26 cellular contexts compared by ENCODE assay signal in the genomic region with DNA sequence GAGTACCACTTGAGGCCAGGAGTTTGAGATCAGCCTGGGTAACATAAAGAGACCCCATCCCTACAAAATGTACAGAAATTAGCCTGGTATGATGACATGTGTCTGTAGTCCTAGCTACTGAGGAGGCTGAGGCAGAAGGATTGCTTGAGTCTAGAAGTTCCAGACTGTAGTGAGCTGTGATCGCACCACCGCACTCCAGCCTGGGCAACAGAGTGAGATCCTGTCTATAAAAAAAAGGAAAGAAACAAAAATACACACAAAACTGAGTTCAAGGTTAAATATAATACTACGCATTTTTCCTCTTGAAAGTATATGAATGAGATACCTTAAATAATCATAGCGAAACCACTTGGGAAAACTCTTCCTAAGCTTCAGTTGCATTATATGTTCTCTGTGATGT.
"Had no signal": no experiment of that assay in that cellular context is flagged by ENCODE, and none has a peak within 500 bp of the region (broad histone marks: within the 10 kb centered on the region; RNA-seq: fewer than 3 reads in every experiment).

No MANE protein-coding gene starts in this region.

- H3K27ac ChIP-seq: gastroesophageal sphincter, hepatocyte, pancreas, prostate gland, uterus had no signal

- DNase-seq: activated CD4-positive, alpha-beta T cell treated with anti-CD3 and anti-CD28 coated beads, Interleukin-2, amount 50 U/mL, for 1 hour; activated CD4-positive, CD25-positive, alpha-beta regulatory T cell treated with anti-CD3 and anti-CD28 coated beads, Interleukin-2, amount 50 U/mL, for 72 hours; activated CD8-positive, alpha-beta memory T cell treated with anti-CD3 and anti-CD28 coated beads for 24 hours; activated CD8-positive, alpha-beta memory T cell treated with anti-CD3 and anti-CD28 coated beads, Interleukin-2, amount 50 U/mL, for 4 hours; activated effector memory CD4-positive, alpha-beta T cell treated with Interleukin-2 at 50 U/mL for 16 hours; activated naive CD4-positive, alpha-beta T cell treated with Interleukin-2 at 50 U/mL for 16 hours; amygdala; caudate nucleus; cortex of kidney; effector memory CD8-positive, alpha-beta T cell; left cardiac atrium; left ventricle myocardium superior; mammary epithelial cell; pancreas; retina; stimulated activated CD4-positive, alpha-beta T cell treated with anti-CD3 and anti-CD28 coated beads, Interleukin-1b, Interleukin-23, amount 100 ng/mL, for 48 hours; stimulated activated CD8-positive, alpha-beta memory T cell treated with anti-CD3 and anti-CD28 coated beads, Interleukin-4, amount 100 ng/mL, for 48 hours; SW 1271; T-helper 2 cell; trophoblast cell; uterus had no signal

- H3K27me3 ChIP-seq: gastroesophageal sphincter, hepatocyte, pancreas, uterus had no signal

- H3K27ac Mint-ChIP-seq: effector memory CD8-positive, alpha-beta T cell; stimulated activated memory B cell treated with anti-CD40 and anti-IgM and Interleukin-4, amounts not matched to agents 10 μg/mL and 1 μg/mL and 100 μg/mL, for 72 hours had no signal

- H3K4me3 ChIP-seq: gastroesophageal sphincter, hepatocyte, pancreas, prostate gland, smooth muscle cell, uterus had no signal

- H3K4me1 ChIP-seq: pancreas, prostate gland, uterus had no signal

- H3K4me2 ChIP-seq: hepatocyte, smooth muscle cell had no signal

- ATAC-seq: effector memory CD8-positive, alpha-beta T cell; gastroesophageal sphincter; left cardiac atrium; left ventricle myocardium superior; pancreas; stimulated activated memory B cell treated with anti-CD40 and anti-IgM and Interleukin-4, amounts not matched to agents 10 μg/mL and 1 μg/mL and 100 μg/mL, for 72 hours had no signal

- H3K36me3 ChIP-seq: pancreas, prostate gland, uterus had no signal

- H3K4me1 Mint-ChIP-seq: stimulated activated memory B cell treated with anti-CD40 and anti-IgM and Interleukin-4, amounts not matched to agents 10 μg/mL and 1 μg/mL and 100 μg/mL, for 72 hours had no signal

- H3K4me3 Mint-ChIP-seq: effector memory CD8-positive, alpha-beta T cell; stimulated activated memory B cell treated with anti-CD40 and anti-IgM and Interleukin-4, amounts not matched to agents 10 μg/mL and 1 μg/mL and 100 μg/mL, for 72 hours had no signal

- H3K9me3 ChIP-seq: pancreas, prostate gland had no signal
